Comparison of ENCODE assay signal across 1 cellular context in the genomic region with DNA sequence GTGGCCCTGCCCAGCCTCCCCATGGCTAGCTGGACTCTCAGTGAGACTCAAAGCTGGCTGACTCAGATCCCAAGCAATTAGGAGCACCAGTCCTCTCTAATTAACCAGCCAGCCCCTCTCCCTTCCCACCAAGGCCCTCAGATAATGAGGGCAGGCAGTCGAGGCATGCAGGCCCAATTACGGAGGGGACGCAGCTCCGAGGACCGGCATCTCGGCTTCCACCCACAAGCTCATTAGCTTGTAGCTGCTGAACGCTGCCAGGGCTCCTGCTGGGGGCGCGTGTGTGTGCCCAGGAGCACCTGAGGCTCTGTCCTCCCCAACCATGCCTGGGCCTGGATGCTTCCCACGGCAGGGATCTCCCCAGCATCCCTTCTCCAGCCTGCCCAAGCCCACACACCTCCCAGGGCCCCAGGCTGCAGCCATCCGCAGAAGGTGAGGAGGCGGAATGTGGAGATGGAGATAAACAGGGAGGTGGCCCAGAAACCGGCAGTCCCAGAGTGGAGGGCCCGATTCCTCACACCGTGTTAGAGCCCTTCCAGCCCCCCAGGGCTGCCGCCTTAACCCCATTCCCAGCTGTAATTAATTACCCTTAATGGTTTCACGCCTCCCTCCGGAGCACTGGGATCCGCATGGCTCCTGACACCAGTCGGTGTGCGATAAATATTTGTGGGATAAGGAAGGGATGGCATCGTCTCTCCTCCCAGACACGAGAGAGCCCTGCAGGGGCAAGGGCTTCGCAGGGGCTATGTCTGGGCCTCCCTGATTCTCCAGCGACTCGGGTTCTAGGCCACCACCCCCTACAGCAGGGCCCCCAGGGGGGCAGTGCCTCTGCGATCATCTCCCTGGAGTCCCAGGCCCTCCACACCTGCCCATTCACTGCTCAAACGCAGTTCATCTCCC.
A peak's percentile ranks its signal among the peaks of the same experiment; 100 is the strongest.
TF ChIP-seq lines count a peak whose summit lies in the region.

No MANE protein-coding gene starts in this region.

TF ChIP-seq in HEK293, 187 proteins besides CTCF, POLR2A, EP300 and RAD21 (continued from another document):
- TF ChIP-seq ZNF112 (tag by site-specific recombination; IDR thresholded peaks at IDR 0.05) (no peak), RBAK (tag by site-specific recombination; IDR thresholded peaks at IDR 0.05) (no peak), ZNF544 (tag by site-specific recombination; IDR thresholded peaks at IDR 0.05) (no peak), ZNF660 (tag by site-specific recombination; IDR thresholded peaks at IDR 0.05) (no peak), GLIS2 (tag by site-specific recombination; IDR thresholded peaks at IDR 0.05) (0 out of 2 replicates have a peak, but pooled peaks have one; percentile 5), ZIC2 (tag by site-specific recombination; IDR thresholded peaks at IDR 0.05) (peak; percentile 63), ZXDB (tag by site-specific recombination; IDR thresholded peaks at IDR 0.05) (no peak), MEIS1 (CRISPR knock-in tag; IDR thresholded peaks at IDR 0.05; ENCODE audit: borderline replicate concordance) (no peak), ZNF791 (tag by site-specific recombination; IDR thresholded peaks at IDR 0.05) (no peak)
- TF ChIP-seq, protein P1, sequence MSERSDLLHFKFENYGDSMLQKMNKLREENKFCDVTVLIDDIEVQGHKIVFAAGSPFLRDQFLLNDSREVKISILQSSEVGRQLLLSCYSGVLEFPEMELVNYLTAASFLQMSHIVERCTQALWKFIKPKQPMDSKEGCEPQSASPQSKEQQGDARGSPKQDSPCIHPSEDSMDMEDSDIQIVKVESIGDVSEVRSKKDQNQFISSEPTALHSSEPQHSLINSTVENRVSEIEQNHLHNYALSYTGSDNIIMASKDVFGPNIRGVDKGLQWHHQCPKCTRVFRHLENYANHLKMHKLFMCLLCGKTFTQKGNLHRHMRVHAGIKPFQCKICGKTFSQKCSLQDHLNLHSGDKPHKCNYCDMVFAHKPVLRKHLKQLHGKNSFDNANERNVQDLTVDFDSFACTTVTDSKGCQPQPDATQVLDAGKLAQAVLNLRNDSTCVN (tag by site-specific recombination; optimal IDR thresholded peaks at IDR 0.05) = no peak
TF ChIP-seq in HEK293: peak in this region for 4.
